ENCODE assay signal across 18 cellular contexts in the genomic region with DNA sequence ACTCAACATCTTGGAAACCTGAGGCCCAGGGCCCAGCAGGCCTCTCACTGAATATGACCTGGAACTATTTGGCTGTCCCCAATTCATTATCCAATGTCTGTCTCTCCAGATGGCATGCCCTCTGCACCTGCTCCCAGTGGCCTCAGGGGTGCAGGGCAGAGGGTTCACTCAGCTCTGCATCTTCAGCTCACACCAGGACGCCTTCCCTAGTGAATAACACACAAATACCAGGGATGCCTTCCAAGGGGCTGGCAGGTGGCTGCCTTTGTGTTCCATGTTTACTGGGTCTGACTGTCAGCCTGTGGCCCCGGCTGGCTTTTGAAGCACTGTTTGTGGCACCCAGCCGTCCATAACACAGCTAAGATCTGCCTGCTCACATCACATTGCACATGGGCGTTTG.
DNase-seq lines count a peak whose midpoint lies in the region; TF ChIP-seq lines count a peak whose summit lies in the region.
"Had no signal": no experiment of that assay in that cellular context is flagged by ENCODE, and none has a peak within 500 bp of the region (broad histone marks: within the 10 kb centered on the region; RNA-seq: fewer than 3 reads in every experiment).

No MANE protein-coding gene starts in this region.

- no peak overlapping the region for H3K4me2 ChIP-seq in H9 (ENCODE audit: insufficient read depth, insufficient read length, low read length)

- WGBS in H9 (ENCODE audit: extremely low coverage, insufficient read length, low lambda C conversion rate): no CpG with 5 or more reads among the region's 4 CpGs

- H3K18ac ChIP-seq in H9 (ENCODE audit: insufficient read length, low read depth, low read length): no peak overlapping the region

- H2BK12ac ChIP-seq in H9 (ENCODE audit: insufficient read length, low read depth, low read length): no peak overlapping the region

- H3K23ac ChIP-seq in H9 (ENCODE audit: insufficient read length, low read depth, low read length): no peak overlapping the region

- H3K9me3 ChIP-seq in H9 (ENCODE audit: control insufficient read depth, low read depth, low read length) (no peaks in the 10 kb centered on the region), NT2/D1 (ENCODE audit: insufficient read depth, low read length) (no peaks in the 10 kb centered on the region)
- H3K9me3 ChIP-seq in CD8-positive, alpha-beta memory T cell (ENCODE audit: low read length): no peaks in the 10 kb centered on the region

- peak overlapping the region in 1 of 3 experiments; percentile 73; a peak in 1 of 7 replicates for H3K27ac Mint-ChIP-seq in H9
- no peak overlapping the region for H3K27ac Mint-ChIP-seq in CD8-positive, alpha-beta memory T cell
- H3K27ac Mint-ChIP-seq in type B pancreatic cell: no peak overlapping the region
- H3K27ac Mint-ChIP-seq: activated naive CD8-positive, alpha-beta T cell treated with anti-CD3 and anti-CD28 coated beads for 36 hours; activated T-helper 17 cell treated with anti-CD3 and anti-CD28 coated beads, Interleukin-2, amount 50 U/mL, for 72 hours; CD4-positive, alpha-beta T cell; effector memory CD8-positive, alpha-beta T cell; progenitor cell of endocrine pancreas had no signal

- CTCF ChIA-PET in CD8-positive, alpha-beta memory T cell (lab: Charles Lee): no interaction called here

- H3K4me1 ChIP-seq in H9 (ENCODE audit: insufficient read depth, low read length) (peaks cover 3% of the 10 kb centered on the region; the same call in 1 of the 2 replicates), NT2/D1 (ENCODE audit: insufficient read depth, insufficient read length) (no peaks in the 10 kb centered on the region)
- H3K4me1 ChIP-seq in CD8-positive, alpha-beta memory T cell (ENCODE audit: insufficient read depth, low read length): no peaks in the 10 kb centered on the region

- H4K20me1 ChIP-seq in H9 (ENCODE audit: control insufficient read depth, insufficient read depth, insufficient read length): no peaks in the 10 kb centered on the region

- no peaks in the 10 kb centered on the region for H3K27me3 ChIP-seq in H9 (ENCODE audit: insufficient read depth, low read length)
- H3K27me3 ChIP-seq in NT2/D1 (ENCODE audit: insufficient read depth, insufficient read length): no peaks in the 10 kb centered on the region
- no peaks in the 10 kb centered on the region for H3K27me3 ChIP-seq in CD8-positive, alpha-beta memory T cell (ENCODE audit: insufficient read depth, low read length, poor library complexity, severe bottlenecking)

- H3K36me3 Mint-ChIP-seq in H9 (ENCODE audit: insufficient read depth in 1 of 3, low read depth in 3 of 3) (peaks cover 2 to 18% (median 9%) of the 10 kb centered on the region in 3 experiments; a peak in 5 of 7 replicates), type B pancreatic cell (no peaks in the 10 kb centered on the region)
- no peaks in the 10 kb centered on the region for H3K36me3 Mint-ChIP-seq in CD8-positive, alpha-beta memory T cell
- H3K36me3 Mint-ChIP-seq: activated naive CD8-positive, alpha-beta T cell treated with anti-CD3 and anti-CD28 coated beads for 36 hours had no signal

- H3K56ac ChIP-seq in H9 (ENCODE audit: insufficient read length, low read depth, low read length): no peak overlapping the region

- H3K4me1 Mint-ChIP-seq in H9 (peaks cover 23 to 26% of the 10 kb centered on the region in 2 experiments), type B pancreatic cell (ENCODE audit: unreplicated experiment) (peaks cover 9% of the 10 kb centered on the region)
- no peaks in the 10 kb centered on the region for H3K4me1 Mint-ChIP-seq in CD8-positive, alpha-beta memory T cell
- H3K4me1 Mint-ChIP-seq: activated naive CD8-positive, alpha-beta T cell treated with anti-CD3 and anti-CD28 coated beads for 36 hours; activated T-helper 17 cell treated with anti-CD3 and anti-CD28 coated beads, Interleukin-2, amount 50 U/mL, for 72 hours had no signal

- H4K91ac ChIP-seq in H9 (ENCODE audit: insufficient read length, low read depth, low read length): no peak overlapping the region

- no peak overlapping the region for H3K4me3 ChIP-seq in NT2/D1 (ENCODE audit: insufficient read length, low read depth)
- no peak overlapping the region for H3K4me3 ChIP-seq in CD8-positive, alpha-beta memory T cell (ENCODE audit: low read length)

- H2AFZ ChIP-seq in H9 (ENCODE audit: low read length): no peak overlapping the region

- no peak overlapping the region for H3T11ph ChIP-seq in H9 (ENCODE audit: low read length)

- no peaks in the 10 kb centered on the region for H3K27me3 Mint-ChIP-seq in H9 (ENCODE audit: low read depth)
- peaks cover 0 to 2% of the 10 kb centered on the region in 2 donors for H3K27me3 Mint-ChIP-seq in CD8-positive, alpha-beta memory T cell
- peaks cover 11% of the 10 kb centered on the region for H3K27me3 Mint-ChIP-seq in type B pancreatic cell
- H3K27me3 Mint-ChIP-seq: activated naive CD8-positive, alpha-beta T cell treated with anti-CD3 and anti-CD28 coated beads for 36 hours; effector memory CD8-positive, alpha-beta T cell; progenitor cell of endocrine pancreas had no signal

- TF ChIP-seq CTCF in H9 (conservative IDR thresholded peaks at IDR 0.05) (peak; percentile 43; the same call in 2 of the 3 replicates), type B pancreatic cell (conservative IDR thresholded peaks at IDR 0.05) (no peak)

- POLR2A ChIA-PET in CD8-positive, alpha-beta memory T cell (lab: Charles Lee): no interaction called here

- no peaks in the 10 kb centered on the region for H3K79me2 ChIP-seq in H9 (ENCODE audit: insufficient read depth, low read length)

- no peak overlapping the region for H2BK15ac ChIP-seq in H9 (ENCODE audit: low read depth, low read length)

- H3K4me3 Mint-ChIP-seq in H9: no peak overlapping the region
- H3K4me3 Mint-ChIP-seq in CD8-positive, alpha-beta memory T cell: no peak overlapping the region
- no peak overlapping the region for H3K4me3 Mint-ChIP-seq in type B pancreatic cell
- H3K4me3 Mint-ChIP-seq: activated naive CD8-positive, alpha-beta T cell treated with anti-CD3 and anti-CD28 coated beads for 36 hours; activated T-helper 17 cell treated with anti-CD3 and anti-CD28 coated beads, Interleukin-2, amount 50 U/mL, for 72 hours; CD4-positive, alpha-beta T cell; effector memory CD8-positive, alpha-beta T cell had no signal

- no peak overlapping the region for H3K14ac ChIP-seq in H9 (ENCODE audit: insufficient read depth, low read length)

- no peak overlapping the region for H2AK5ac ChIP-seq in H9 (ENCODE audit: insufficient read length, low read length)

- no peak overlapping the region for H3K27ac ChIP-seq in H9 (ENCODE audit: insufficient read length, low read depth, low read length)
- H3K27ac ChIP-seq in CD8-positive, alpha-beta memory T cell (ENCODE audit: low read depth, low read length): no peak overlapping the region

- H3K9me3 Mint-ChIP-seq in H9 (peaks cover 9 to 12% of the 10 kb centered on the region in 2 experiments; a peak in 4 of 5 replicates), type B pancreatic cell (peaks cover 5% of the 10 kb centered on the region)
- H3K9me3 Mint-ChIP-seq in CD8-positive, alpha-beta memory T cell: peaks cover 3 to 11% (median 7%) of the 10 kb centered on the region in 5 donors

- no peaks in the 10 kb centered on the region for H3K79me1 ChIP-seq in H9 (ENCODE audit: insufficient read depth, low read depth, low read length, poor library complexity, severe bottlenecking)

- no peak overlapping the region for H2BK20ac ChIP-seq in H9 (ENCODE audit: low read depth, low read length, poor library complexity, severe bottlenecking)

- H3K23me2 ChIP-seq in H9 (ENCODE audit: insufficient read length, low read depth, low read length, poor library complexity, severe bottlenecking): no peaks in the 10 kb centered on the region

- H2BK120ac ChIP-seq in H9 (ENCODE audit: low read depth, low read length, poor library complexity, severe bottlenecking): no peak overlapping the region

- H4K8ac ChIP-seq in H9 (replicated peaks; ENCODE audit: insufficient read length, low read depth, low read length): no peak overlapping the region

- peak; percentile 93 for DNase-seq in H9
- DNase-seq in NCI-H146 treated with DMSO at 0.1 percent for 48 hours (lab: John Stamatoyannopoulos, UW; ENCODE audit: unreplicated experiment): peak; percentile 5
- DNase-seq in NT2/D1 (ENCODE audit: low read depth, low spot score): peak; percentile 68
- peak; percentile 71 for DNase-seq in iPS-NIHi11 (ENCODE audit: low spot score)
- no peak for DNase-seq in CD8-positive, alpha-beta memory T cell
- DNase-seq in type B pancreatic cell (ENCODE audit: extremely low spot score, unreplicated experiment): no peak
- no peak for DNase-seq in T1000 (lab: John Stamatoyannopoulos, UW)
- DNase-seq: activated CD4-positive, alpha-beta T cell treated with anti-CD3 and anti-CD28 coated beads for 4 hours; activated naive CD8-positive, alpha-beta T cell treated with anti-CD3 and anti-CD28 coated beads for 36 hours; CD4-positive, alpha-beta T cell; effector memory CD8-positive, alpha-beta T cell; GOT3; KG1; small intestine; stimulated activated naive CD4-positive, alpha-beta T cell; SW 1271 had no signal

- no peaks in the 10 kb centered on the region for H3K36me3 ChIP-seq in NT2/D1 (ENCODE audit: insufficient read depth, insufficient read length, low read length)
- no peaks in the 10 kb centered on the region for H3K36me3 ChIP-seq in CD8-positive, alpha-beta memory T cell (ENCODE audit: insufficient read depth, low read length)

- no peak overlapping the region for H4K5ac ChIP-seq in H9 (ENCODE audit: insufficient read length, low read depth, low read length)

- no peak overlapping the region for H3K4ac ChIP-seq in H9 (ENCODE audit: low read depth, low read length)

- no peak overlapping the region for H2BK5ac ChIP-seq in H9 (ENCODE audit: insufficient read length, low read length)

- H3K9ac ChIP-seq in H9 (ENCODE audit: extremely low read depth, insufficient read length, low read length): no peak overlapping the region
- no peak overlapping the region for H3K9ac ChIP-seq in NT2/D1 (ENCODE audit: insufficient read length, low read depth)

Comparison
In these comparisons a context has a peak if more than half of its experiments do, and no peak if none do; other contexts are left out.
1. DNase-seq: peak in H9 (single experiment), NCI-H146 treated with DMSO at 0.1 percent for 48 hours (single experiment), NT2/D1 (single experiment) and iPS-NIHi11 (single experiment); none in CD8-positive, alpha-beta memory T cell (0 of 5), type B pancreatic cell (single experiment) and T1000 (single experiment).